Comparison of ENCODE assay signal across 1 cellular context in the genomic region with DNA sequence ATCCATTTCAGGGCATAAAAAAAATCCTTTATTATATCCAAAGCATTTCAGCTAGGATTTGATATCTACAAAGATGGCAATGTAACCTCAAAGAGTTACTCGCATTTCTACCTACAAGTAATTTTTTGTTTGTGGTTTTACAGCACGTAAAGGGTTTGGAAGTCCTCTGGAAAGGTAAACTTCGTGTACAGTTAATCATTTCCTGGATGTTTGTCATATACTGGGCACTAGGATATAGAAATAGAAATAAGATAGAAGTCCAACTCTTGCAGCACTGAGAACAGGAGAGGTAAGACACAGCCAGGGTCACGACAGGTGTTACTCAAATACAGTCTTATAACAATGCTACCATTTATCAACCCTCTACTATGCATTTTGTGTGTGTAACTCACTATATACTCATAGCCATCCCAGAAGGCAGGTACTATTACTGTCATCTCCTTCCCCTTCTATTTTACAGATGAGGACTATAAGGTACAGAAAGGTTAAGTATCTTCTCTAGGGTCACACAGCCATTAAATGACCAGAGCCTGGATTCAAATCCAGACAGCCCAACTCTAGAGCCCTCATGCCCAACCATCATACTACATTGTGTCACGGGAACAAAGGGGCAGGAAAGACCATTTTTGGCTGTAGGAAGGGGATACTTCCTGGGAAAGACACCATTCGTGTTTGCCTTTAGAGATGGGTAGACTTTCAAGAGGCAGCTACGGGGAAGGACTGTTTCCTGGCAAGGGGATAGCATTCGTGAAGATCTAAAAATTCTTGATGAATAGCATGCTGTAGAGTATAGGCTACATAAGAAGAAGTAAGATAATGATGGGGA.
TF ChIP-seq lines count a peak whose summit lies in the region.

No MANE protein-coding gene starts in this region.

TF ChIP-seq in HepG2, 621 proteins besides CTCF, POLR2A, EP300 and RAD21 (continued from another document):
- peak; percentile 41; the same call in 1 of the 2 replicates for TF ChIP-seq SAP130 (CRISPR knock-in tag; IDR thresholded peaks at IDR 0.05; ENCODE audit: low read depth)
- TF ChIP-seq ZNF652 (CRISPR knock-in tag; IDR thresholded peaks at IDR 0.05; ENCODE audit: borderline replicate concordance, low read depth): peak; percentile 90
- no peak for TF ChIP-seq ZNF740 (CRISPR knock-in tag; IDR thresholded peaks at IDR 0.05)
- 0 out of 2 replicates have a peak, but pooled peaks have one; percentile 32 for TF ChIP-seq KDM6A (CRISPR knock-in tag; IDR thresholded peaks at IDR 0.05; ENCODE audit: low read depth)
- TF ChIP-seq, protein P1, sequence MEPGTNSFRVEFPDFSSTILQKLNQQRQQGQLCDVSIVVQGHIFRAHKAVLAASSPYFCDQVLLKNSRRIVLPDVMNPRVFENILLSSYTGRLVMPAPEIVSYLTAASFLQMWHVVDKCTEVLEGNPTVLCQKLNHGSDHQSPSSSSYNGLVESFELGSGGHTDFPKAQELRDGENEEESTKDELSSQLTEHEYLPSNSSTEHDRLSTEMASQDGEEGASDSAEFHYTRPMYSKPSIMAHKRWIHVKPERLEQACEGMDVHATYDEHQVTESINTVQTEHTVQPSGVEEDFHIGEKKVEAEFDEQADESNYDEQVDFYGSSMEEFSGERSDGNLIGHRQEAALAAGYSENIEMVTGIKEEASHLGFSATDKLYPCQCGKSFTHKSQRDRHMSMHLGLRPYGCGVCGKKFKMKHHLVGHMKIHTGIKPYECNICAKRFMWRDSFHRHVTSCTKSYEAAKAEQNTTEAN (CRISPR knock-in tag; conservative IDR thresholded peaks at IDR 0.05): 0 out of 2 replicates have a peak, but pooled peaks have one; percentile 18
- TF ChIP-seq HNRNPK (IDR thresholded peaks at IDR 0.05; ENCODE audit: low read depth, low read length, poor library complexity, severe bottlenecking): no peak
- TF ChIP-seq HNF1A (IDR thresholded peaks at IDR 0.05; ENCODE audit: low read depth): peak; percentile 63; the same call in 1 of the 2 replicates
- peak; percentile 35; the same call in 1 of the 2 replicates for TF ChIP-seq HNF1A (CRISPR knock-in tag; IDR thresholded peaks at IDR 0.05; ENCODE audit: borderline replicate concordance)
- no peak for TF ChIP-seq ZNF446 (CRISPR knock-in tag; IDR thresholded peaks at IDR 0.05)
- no peak for TF ChIP-seq MBD4 (IDR thresholded peaks at IDR 0.05; ENCODE audit: borderline replicate concordance, low read length)
- peak; percentile 59 for TF ChIP-seq NR2F6 (IDR thresholded peaks at IDR 0.05)
- peak; percentile 45; the same call in 1 of the 2 replicates for TF ChIP-seq NR2F6 (CRISPR knock-in tag; IDR thresholded peaks at IDR 0.05)
- peak; percentile 39; the same call in 1 of the 2 replicates for TF ChIP-seq FOXA3 (CRISPR knock-in tag; IDR thresholded peaks at IDR 0.05)
- TF ChIP-seq SOX13 (IDR thresholded peaks at IDR 0.05): no peak
- peak in 1 of 2 experiments; percentile 45; a peak in 1 of 4 replicates for TF ChIP-seq SOX13 (CRISPR knock-in tag; conservative IDR thresholded peaks at IDR 0.05 in 1 of 2, IDR thresholded peaks at IDR 0.05 in 1 of 2)
- no peak for TF ChIP-seq RBAK (CRISPR knock-in tag; IDR thresholded peaks at IDR 0.05)
- TF ChIP-seq NCOA1 (CRISPR knock-in tag; IDR thresholded peaks at IDR 0.05): no peak
- no peak for TF ChIP-seq KLF11 (CRISPR knock-in tag; IDR thresholded peaks at IDR 0.05)
- TF ChIP-seq MIXL1 (CRISPR knock-in tag; IDR thresholded peaks at IDR 0.05): 0 out of 2 replicates have a peak, but pooled peaks have one; percentile 12
- TF ChIP-seq YEATS2 (CRISPR knock-in tag; IDR thresholded peaks at IDR 0.05; ENCODE audit: borderline replicate concordance): peak; percentile 18; the same call in 1 of the 2 replicates
- TF ChIP-seq NKX3-1 (CRISPR knock-in tag; IDR thresholded peaks at IDR 0.05): no peak
- TF ChIP-seq NR2C2 (CRISPR knock-in tag; IDR thresholded peaks at IDR 0.05; ENCODE audit: borderline replicate concordance): no peak
- TF ChIP-seq BRD4 (CRISPR knock-in tag; IDR thresholded peaks at IDR 0.05): no peak
- TF ChIP-seq, protein P2, sequence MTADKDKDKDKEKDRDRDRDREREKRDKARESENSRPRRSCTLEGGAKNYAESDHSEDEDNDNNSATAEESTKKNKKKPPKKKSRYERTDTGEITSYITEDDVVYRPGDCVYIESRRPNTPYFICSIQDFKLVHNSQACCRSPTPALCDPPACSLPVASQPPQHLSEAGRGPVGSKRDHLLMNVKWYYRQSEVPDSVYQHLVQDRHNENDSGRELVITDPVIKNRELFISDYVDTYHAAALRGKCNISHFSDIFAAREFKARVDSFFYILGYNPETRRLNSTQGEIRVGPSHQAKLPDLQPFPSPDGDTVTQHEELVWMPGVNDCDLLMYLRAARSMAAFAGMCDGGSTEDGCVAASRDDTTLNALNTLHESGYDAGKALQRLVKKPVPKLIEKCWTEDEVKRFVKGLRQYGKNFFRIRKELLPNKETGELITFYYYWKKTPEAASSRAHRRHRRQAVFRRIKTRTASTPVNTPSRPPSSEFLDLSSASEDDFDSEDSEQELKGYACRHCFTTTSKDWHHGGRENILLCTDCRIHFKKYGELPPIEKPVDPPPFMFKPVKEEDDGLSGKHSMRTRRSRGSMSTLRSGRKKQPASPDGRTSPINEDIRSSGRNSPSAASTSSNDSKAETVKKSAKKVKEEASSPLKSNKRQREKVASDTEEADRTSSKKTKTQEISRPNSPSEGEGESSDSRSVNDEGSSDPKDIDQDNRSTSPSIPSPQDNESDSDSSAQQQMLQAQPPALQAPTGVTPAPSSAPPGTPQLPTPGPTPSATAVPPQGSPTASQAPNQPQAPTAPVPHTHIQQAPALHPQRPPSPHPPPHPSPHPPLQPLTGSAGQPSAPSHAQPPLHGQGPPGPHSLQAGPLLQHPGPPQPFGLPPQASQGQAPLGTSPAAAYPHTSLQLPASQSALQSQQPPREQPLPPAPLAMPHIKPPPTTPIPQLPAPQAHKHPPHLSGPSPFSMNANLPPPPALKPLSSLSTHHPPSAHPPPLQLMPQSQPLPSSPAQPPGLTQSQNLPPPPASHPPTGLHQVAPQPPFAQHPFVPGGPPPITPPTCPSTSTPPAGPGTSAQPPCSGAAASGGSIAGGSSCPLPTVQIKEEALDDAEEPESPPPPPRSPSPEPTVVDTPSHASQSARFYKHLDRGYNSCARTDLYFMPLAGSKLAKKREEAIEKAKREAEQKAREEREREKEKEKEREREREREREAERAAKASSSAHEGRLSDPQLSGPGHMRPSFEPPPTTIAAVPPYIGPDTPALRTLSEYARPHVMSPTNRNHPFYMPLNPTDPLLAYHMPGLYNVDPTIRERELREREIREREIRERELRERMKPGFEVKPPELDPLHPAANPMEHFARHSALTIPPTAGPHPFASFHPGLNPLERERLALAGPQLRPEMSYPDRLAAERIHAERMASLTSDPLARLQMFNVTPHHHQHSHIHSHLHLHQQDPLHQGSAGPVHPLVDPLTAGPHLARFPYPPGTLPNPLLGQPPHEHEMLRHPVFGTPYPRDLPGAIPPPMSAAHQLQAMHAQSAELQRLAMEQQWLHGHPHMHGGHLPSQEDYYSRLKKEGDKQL (CRISPR knock-in tag; IDR thresholded peaks at IDR 0.05; ENCODE audit: low read depth): no peak
- TF ChIP-seq NR2F2 (IDR thresholded peaks at IDR 0.05; ENCODE audit: borderline replicate concordance, low read depth): peak; percentile 28; the same call in 1 of the 2 replicates
- TF ChIP-seq, protein P3, sequence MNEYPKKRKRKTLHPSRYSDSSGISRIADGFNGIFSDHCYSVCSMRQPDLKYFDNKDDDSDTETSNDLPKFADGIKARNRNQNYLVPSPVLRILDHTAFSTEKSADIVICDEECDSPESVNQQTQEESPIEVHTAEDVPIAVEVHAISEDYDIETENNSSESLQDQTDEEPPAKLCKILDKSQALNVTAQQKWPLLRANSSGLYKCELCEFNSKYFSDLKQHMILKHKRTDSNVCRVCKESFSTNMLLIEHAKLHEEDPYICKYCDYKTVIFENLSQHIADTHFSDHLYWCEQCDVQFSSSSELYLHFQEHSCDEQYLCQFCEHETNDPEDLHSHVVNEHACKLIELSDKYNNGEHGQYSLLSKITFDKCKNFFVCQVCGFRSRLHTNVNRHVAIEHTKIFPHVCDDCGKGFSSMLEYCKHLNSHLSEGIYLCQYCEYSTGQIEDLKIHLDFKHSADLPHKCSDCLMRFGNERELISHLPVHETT (CRISPR knock-in tag; conservative IDR thresholded peaks at IDR 0.05): no peak
- TF ChIP-seq, protein P4, sequence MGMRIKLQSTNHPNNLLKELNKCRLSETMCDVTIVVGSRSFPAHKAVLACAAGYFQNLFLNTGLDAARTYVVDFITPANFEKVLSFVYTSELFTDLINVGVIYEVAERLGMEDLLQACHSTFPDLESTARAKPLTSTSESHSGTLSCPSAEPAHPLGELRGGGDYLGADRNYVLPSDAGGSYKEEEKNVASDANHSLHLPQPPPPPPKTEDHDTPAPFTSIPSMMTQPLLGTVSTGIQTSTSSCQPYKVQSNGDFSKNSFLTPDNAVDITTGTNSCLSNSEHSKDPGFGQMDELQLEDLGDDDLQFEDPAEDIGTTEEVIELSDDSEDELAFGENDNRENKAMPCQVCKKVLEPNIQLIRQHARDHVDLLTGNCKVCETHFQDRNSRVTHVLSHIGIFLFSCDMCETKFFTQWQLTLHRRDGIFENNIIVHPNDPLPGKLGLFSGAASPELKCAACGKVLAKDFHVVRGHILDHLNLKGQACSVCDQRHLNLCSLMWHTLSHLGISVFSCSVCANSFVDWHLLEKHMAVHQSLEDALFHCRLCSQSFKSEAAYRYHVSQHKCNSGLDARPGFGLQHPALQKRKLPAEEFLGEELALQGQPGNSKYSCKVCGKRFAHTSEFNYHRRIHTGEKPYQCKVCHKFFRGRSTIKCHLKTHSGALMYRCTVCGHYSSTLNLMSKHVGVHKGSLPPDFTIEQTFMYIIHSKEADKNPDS (CRISPR knock-in tag; IDR thresholded peaks at IDR 0.05): 0 out of 2 replicates have a peak, but pooled peaks have one; percentile 32
- 0 out of 2 replicates have a peak, but pooled peaks have one; percentile 39 for TF ChIP-seq HNF4A (CRISPR knock-in tag; IDR thresholded peaks at IDR 0.05)
- TF ChIP-seq ISL2 (CRISPR knock-in tag; IDR thresholded peaks at IDR 0.05): 0 out of 2 replicates have a peak, but pooled peaks have one; percentile 15
- TF ChIP-seq MYNN (CRISPR knock-in tag; IDR thresholded peaks at IDR 0.05; ENCODE audit: low read depth): no peak
- TF ChIP-seq, protein P5, sequence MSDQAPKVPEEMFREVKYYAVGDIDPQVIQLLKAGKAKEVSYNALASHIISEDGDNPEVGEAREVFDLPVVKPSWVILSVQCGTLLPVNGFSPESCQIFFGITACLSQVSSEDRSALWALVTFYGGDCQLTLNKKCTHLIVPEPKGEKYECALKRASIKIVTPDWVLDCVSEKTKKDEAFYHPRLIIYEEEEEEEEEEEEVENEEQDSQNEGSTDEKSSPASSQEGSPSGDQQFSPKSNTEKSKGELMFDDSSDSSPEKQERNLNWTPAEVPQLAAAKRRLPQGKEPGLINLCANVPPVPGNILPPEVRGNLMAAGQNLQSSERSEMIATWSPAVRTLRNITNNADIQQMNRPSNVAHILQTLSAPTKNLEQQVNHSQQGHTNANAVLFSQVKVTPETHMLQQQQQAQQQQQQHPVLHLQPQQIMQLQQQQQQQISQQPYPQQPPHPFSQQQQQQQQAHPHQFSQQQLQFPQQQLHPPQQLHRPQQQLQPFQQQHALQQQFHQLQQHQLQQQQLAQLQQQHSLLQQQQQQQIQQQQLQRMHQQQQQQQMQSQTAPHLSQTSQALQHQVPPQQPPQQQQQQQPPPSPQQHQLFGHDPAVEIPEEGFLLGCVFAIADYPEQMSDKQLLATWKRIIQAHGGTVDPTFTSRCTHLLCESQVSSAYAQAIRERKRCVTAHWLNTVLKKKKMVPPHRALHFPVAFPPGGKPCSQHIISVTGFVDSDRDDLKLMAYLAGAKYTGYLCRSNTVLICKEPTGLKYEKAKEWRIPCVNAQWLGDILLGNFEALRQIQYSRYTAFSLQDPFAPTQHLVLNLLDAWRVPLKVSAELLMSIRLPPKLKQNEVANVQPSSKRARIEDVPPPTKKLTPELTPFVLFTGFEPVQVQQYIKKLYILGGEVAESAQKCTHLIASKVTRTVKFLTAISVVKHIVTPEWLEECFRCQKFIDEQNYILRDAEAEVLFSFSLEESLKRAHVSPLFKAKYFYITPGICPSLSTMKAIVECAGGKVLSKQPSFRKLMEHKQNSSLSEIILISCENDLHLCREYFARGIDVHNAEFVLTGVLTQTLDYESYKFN (CRISPR knock-in tag; conservative IDR thresholded peaks at IDR 0.05): peak; percentile 82
